ENCODE assay signal across 24 cellular contexts in the genomic region with DNA sequence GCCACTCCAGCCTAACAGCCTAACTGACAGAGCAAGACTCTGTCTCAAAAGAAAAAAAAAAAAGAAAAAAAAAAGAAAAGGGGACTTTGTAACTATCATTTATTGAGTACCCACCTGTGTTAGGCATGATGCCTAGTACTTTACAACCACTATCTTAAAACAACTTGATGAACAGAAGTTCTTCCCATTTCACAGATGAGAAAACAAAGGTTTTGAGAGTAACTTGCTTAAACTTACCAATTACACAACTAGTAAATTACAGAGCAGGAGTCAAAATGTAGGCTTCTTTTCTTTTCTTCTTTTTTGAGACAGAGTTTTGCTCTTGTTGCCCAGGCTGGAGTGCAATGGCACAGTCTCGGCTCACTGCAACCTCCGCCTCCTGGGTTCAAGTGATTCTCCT.
"Had no signal": no experiment of that assay in that cellular context is flagged by ENCODE, and none has a peak within 500 bp of the region (broad histone marks: within the 10 kb centered on the region; RNA-seq: fewer than 3 reads in every experiment).

No MANE protein-coding gene starts in this region.

- H3K27me3 ChIP-seq: breast epithelium, dorsolateral prefrontal cortex, hepatocyte, tibial nerve had no signal

- H2AFZ ChIP-seq: hepatocyte had no signal

- H3K79me2 ChIP-seq: hepatocyte had no signal

- H3K4me1 ChIP-seq: breast epithelium had no signal

- DNase-seq: activated CD4-positive, alpha-beta T cell treated with anti-CD3 and anti-CD28 coated beads for 36 hours; activated CD4-positive, alpha-beta T cell treated with anti-CD3 and anti-CD28 coated beads, Interleukin-2, amount 50 U/mL, for 48 hours; activated CD8-positive, alpha-beta memory T cell treated with anti-CD3 and anti-CD28 coated beads, Interleukin-2, amount 50 U/mL, for 48 hours; activated effector memory CD4-positive, alpha-beta T cell treated with Interleukin-2 at 50 U/mL for 16 hours; activated naive CD4-positive, alpha-beta T cell treated with anti-CD3 and anti-CD28 coated beads for 36 hours; activated naive CD8-positive, alpha-beta T cell treated with anti-CD3 and anti-CD28 coated beads, Interleukin-2, amount 10 ng/mL, durations not matched to agents 7 days and 5 days; activated T-cell treated with anti-CD3 and anti-CD28 coated beads, Interleukin-2, amount 50 U/mL, for 72 hours; amniotic stem cell; dorsolateral prefrontal cortex; effector memory CD8-positive, alpha-beta T cell; foreskin melanocyte; glutamatergic neuron; kidney glomerular epithelial cell; left ventricle myocardium superior; mammary epithelial cell; midbrain; stimulated activated CD4-positive, alpha-beta T cell treated with anti-CD3 and anti-CD28 coated beads, Interleukin-12 subunit alpha, Interleukin-12 subunit beta, amount 100 ng/mL, for 4 hours; stimulated activated CD4-positive, alpha-beta T cell treated with anti-CD3 and anti-CD28 coated beads, Interleukin-4, amount 100 ng/mL, for 4 hours; T-helper 1 cell; T-helper 9 cell had no signal

- H3K27ac ChIP-seq: breast epithelium, hepatocyte had no signal

- H3K4me3 ChIP-seq: breast epithelium, dorsolateral prefrontal cortex, hepatocyte, tibial nerve had no signal

- H3K9me3 ChIP-seq: breast epithelium, tibial nerve had no signal

- H3K36me3 ChIP-seq: breast epithelium, tibial nerve had no signal

- H3K4me2 ChIP-seq: hepatocyte had no signal

- ATAC-seq: activated CD4-positive, alpha-beta T cell treated with anti-CD3 and anti-CD28 coated beads for 36 hours; activated T-cell treated with anti-CD3 and anti-CD28 coated beads, Interleukin-2, amount 50 U/mL, for 72 hours; effector memory CD8-positive, alpha-beta T cell; esophagus mucosa; left ventricle myocardium superior had no signal
